ENCODE assay signal across 18 cellular contexts in genomic region chr12:90086281-90086680, GRCh38.
DNase-seq lines count a peak whose midpoint lies in the region; ATAC-seq and TF ChIP-seq lines count a peak whose summit lies in the region.
"Had no signal": no experiment of that assay in that cellular context is flagged by ENCODE, and none has a peak within 500 bp of the region (broad histone marks: within the 10 kb centered on the region; RNA-seq: fewer than 3 reads in every experiment).

No MANE protein-coding gene starts in this region.

- peaks cover 12% of the 10 kb centered on the region for H3K4me1 Mint-ChIP-seq in MCF 10A (ENCODE audit: insufficient read depth, unreplicated experiment)
- H3K4me1 Mint-ChIP-seq in activated T-helper 17 cell treated with anti-CD3 and anti-CD28 coated beads, Interleukin-2, amount 50 U/mL, for 72 hours, result peaks cover 6% of the 10 kb centered on the region

- no peaks in the 10 kb centered on the region for H3K27me3 ChIP-seq in breast epithelium
- H3K27me3 ChIP-seq in foreskin keratinocyte, result no peaks in the 10 kb centered on the region
- H3K27me3 ChIP-seq in upper lobe of right lung, result no peaks in the 10 kb centered on the region

- H3K9me3 ChIP-seq in breast epithelium (no peaks in the 10 kb centered on the region), upper lobe of right lung (no peaks in the 10 kb centered on the region)

- no peaks in the 10 kb centered on the region for H3K9me3 Mint-ChIP-seq in MCF 10A (ENCODE audit: unreplicated experiment)
- peaks cover 12% of the 10 kb centered on the region for H3K9me3 Mint-ChIP-seq in activated T-helper 17 cell treated with anti-CD3 and anti-CD28 coated beads, Interleukin-2, amount 50 U/mL, for 72 hours
- H3K9me3 Mint-ChIP-seq: CD8-positive, alpha-beta memory T cell had no signal

- POLR2A ChIA-PET in MCF 10A (lab: Yijun Ruan, JAX), result interaction anchor here (0.6 to 1.0 kb wide), 3 partner anchors 25 to 259 kb away, joined by 3 to 5 read pairs (median 3); no protein-coding TSS in a partner anchor

- H3K27ac ChIP-seq in breast epithelium, result no peak overlapping the region
- H3K27ac ChIP-seq in foreskin keratinocyte, result peak overlapping the region; percentile 55
- H3K27ac ChIP-seq in upper lobe of right lung, result no peak overlapping the region
- H3K27ac ChIP-seq: epithelial cell of prostate had no signal

- no peaks in the 10 kb centered on the region for H3K36me3 Mint-ChIP-seq in MCF 10A (ENCODE audit: insufficient read depth, unreplicated experiment)
- H3K36me3 Mint-ChIP-seq in activated T-helper 17 cell treated with anti-CD3 and anti-CD28 coated beads, Interleukin-2, amount 50 U/mL, for 72 hours (ENCODE audit: low read depth), result no peaks in the 10 kb centered on the region
- H3K36me3 Mint-ChIP-seq: CD8-positive, alpha-beta memory T cell had no signal

- H3K36me3 ChIP-seq in breast epithelium (no peaks in the 10 kb centered on the region), upper lobe of right lung (no peaks in the 10 kb centered on the region)

- H3K4me1 ChIP-seq in breast epithelium, result no peaks in the 10 kb centered on the region
- H3K4me1 ChIP-seq in foreskin keratinocyte, result peaks cover 13% of the 10 kb centered on the region
- H3K4me1 ChIP-seq in upper lobe of right lung, result peaks cover 3% of the 10 kb centered on the region

- no peaks in the 10 kb centered on the region for H3K27me3 Mint-ChIP-seq in MCF 10A (ENCODE audit: insufficient read depth, unreplicated experiment)
- H3K27me3 Mint-ChIP-seq in activated T-helper 17 cell treated with anti-CD3 and anti-CD28 coated beads, Interleukin-2, amount 50 U/mL, for 72 hours, result no peaks in the 10 kb centered on the region

- no peak overlapping the region for H3K27ac Mint-ChIP-seq in MCF 10A (ENCODE audit: low read depth, unreplicated experiment)
- no peak overlapping the region for H3K27ac Mint-ChIP-seq in activated T-helper 17 cell treated with anti-CD3 and anti-CD28 coated beads, Interleukin-2, amount 50 U/mL, for 72 hours

- BruUV-seq in MCF 10A (replicated peaks; lab: Mats Ljungman, UMichigan), result no TSS peak

- TF ChIP-seq POLR2A in breast epithelium (IDR thresholded peaks at IDR 0.05), result no peak

- peak; percentile 18 for DNase-seq in MCF 10A (ENCODE audit: unreplicated experiment)
- no peak for DNase-seq in breast epithelium (ENCODE audit: low spot score in 2 of 2)
- peak in 1 of 2 donors; percentile 67 for DNase-seq in foreskin keratinocyte
- no peak for DNase-seq in amniotic stem cell (lab: John Stamatoyannopoulos, UW)
- DNase-seq in stimulated activated CD8-positive, alpha-beta memory T cell treated with anti-CD3 and anti-CD28 coated beads, Interleukin-4, amount 100 ng/mL, for 48 hours, result no peak
- no peak for DNase-seq in upper lobe of right lung
- no peak for DNase-seq in germinal center (ENCODE audit: low spot score)
- DNase-seq: activated CD4-positive, alpha-beta T cell treated with anti-CD3 and anti-CD28 coated beads for 4 hours; anterior cingulate cortex; CD8-positive, alpha-beta memory T cell; Karpas-422; mesendoderm; NCI-H1694; SHP77 treated with DMSO at 0.1 percent for 48 hours; substantia nigra had no signal

- H3K4me3 Mint-ChIP-seq in MCF 10A (ENCODE audit: unreplicated experiment), result no peak overlapping the region
- no peak overlapping the region for H3K4me3 Mint-ChIP-seq in activated T-helper 17 cell treated with anti-CD3 and anti-CD28 coated beads, Interleukin-2, amount 50 U/mL, for 72 hours
- H3K4me3 Mint-ChIP-seq: CD8-positive, alpha-beta memory T cell; neural crest cell had no signal

- TF ChIP-seq CTCF in MCF 10A (IDR thresholded peaks at IDR 0.05; ENCODE audit: unreplicated experiment) (no peak), breast epithelium (IDR thresholded peaks at IDR 0.05) (no peak), foreskin keratinocyte (conservative IDR thresholded peaks at IDR 0.05) (no peak), upper lobe of right lung (IDR thresholded peaks at IDR 0.05) (no peak)

- CTCF ChIA-PET in MCF 10A (lab: Yijun Ruan, JAX), result interaction anchor here (0.6 to 1.0 kb wide), 3 partner anchors 10 to 629 kb away, joined by 3 to 5 read pairs (median 4); no protein-coding TSS in a partner anchor

- ATAC-seq in activated T-helper 17 cell treated with anti-CD3 and anti-CD28 coated beads, Interleukin-2, amount 50 U/mL, for 72 hours (replicated peaks), result peak; percentile 85
- ATAC-seq in foreskin keratinocyte, result peak; percentile 50
- ATAC-seq in upper lobe of right lung, result no peak

- intact Hi-C loops in MCF 10A (cut with micrococcal nuclease), result no loop called here
- intact Hi-C loops in breast epithelium (cut with DNase I; ENCODE audit: low total_unique reads), result no loop called here
- intact Hi-C loops in upper lobe of right lung (cut with DNase I), result no loop called here

- H3K4me3 ChIP-seq in breast epithelium (no peak overlapping the region), upper lobe of right lung (no peak overlapping the region)
